In the genomic region with DNA sequence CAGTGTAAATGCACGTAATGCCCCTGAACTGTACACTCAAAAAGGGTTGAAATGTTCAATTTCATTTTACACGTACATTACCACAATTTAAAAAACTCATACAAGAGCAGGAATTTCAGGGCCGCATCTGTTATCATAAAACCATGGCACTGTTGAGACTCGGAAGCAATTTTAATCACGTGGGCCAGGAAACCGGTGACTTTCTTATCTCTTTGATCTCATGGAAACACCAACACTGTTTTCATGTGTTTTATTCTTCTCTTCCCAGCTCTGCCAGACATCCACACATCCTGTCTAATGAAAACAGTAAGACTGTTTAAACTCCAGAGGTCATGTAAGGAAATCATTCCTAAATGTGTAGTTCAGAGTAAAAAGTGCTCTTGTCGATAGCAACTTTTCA, we compare ENCODE assay signal across 20 cellular contexts. TPM values are rescaled to one million over a fixed set of nuclear protein-coding genes. Genes with fewer than 3 reads are reported as not detected.
"Had no signal": no experiment of that assay in that cellular context is flagged by ENCODE, and none has a peak within 500 bp of the region (broad histone marks: within the 10 kb centered on the region; RNA-seq: fewer than 3 reads in every experiment).

No MANE protein-coding gene starts in this region.

- H3K27ac ChIP-seq: colonic mucosa, epithelial cell of prostate, right atrium auricular region, tibial artery, uterus had no signal

- DNase-seq: activated CD4-positive, alpha-beta T cell treated with anti-CD3 and anti-CD28 coated beads, Interleukin-2, amount 50 U/mL, for 1 hour; activated CD8-positive, alpha-beta memory T cell treated with anti-CD3 and anti-CD28 coated beads for 24 hours; activated naive CD4-positive, alpha-beta T cell treated with Interleukin-2 at 50 U/mL for 16 hours; colonic mucosa; effector memory CD4-positive, alpha-beta T cell; heart left ventricle; left cardiac atrium; occipital lobe; stimulated activated CD4-positive, alpha-beta T cell treated with anti-CD3 and anti-CD28 coated beads, Interleukin-2, amount 100 ng/mL, for 48 hours; stimulated activated naive B cell treated with anti-CD40 and anti-IgM and Interleukin-4, amounts not matched to agents 10 μg/mL and 1 μg/mL and 100 μg/mL, for 72 hours; tibial artery; uterus had no signal

- H3K9me3 ChIP-seq: colonic mucosa, heart left ventricle, right atrium auricular region, tibial artery, uterus had no signal

- H3K4me1 ChIP-seq: colonic mucosa, tibial artery, uterus had no signal

- H3K4me3 ChIP-seq: colonic mucosa, heart left ventricle, right atrium auricular region, tibial artery, uterus had no signal

- ATAC-seq: heart left ventricle; left cardiac atrium; stimulated activated naive B cell treated with anti-CD40 and anti-IgM and Interleukin-4, amounts not matched to agents 10 μg/mL and 1 μg/mL and 100 μg/mL, for 72 hours had no signal

- FAIRE-seq: astrocyte, frontal cortex had no signal

- H3K27me3 ChIP-seq: colonic mucosa, heart left ventricle, right atrium auricular region, tibial artery, uterus had no signal

- H3K36me3 ChIP-seq: colonic mucosa, heart left ventricle, right atrium auricular region, tibial artery, uterus had no signal

RNA-seq across cellular contexts. Expression of a gene that starts 50.1 kb away (rescaled TPM):
- total RNA-seq: astrocyte, cardiac septum, fibroblast of lung, frontal cortex, left cardiac atrium, posterior vena cava, right atrium auricular region, subcutaneous adipose tissue, uterus had no signal
- polyA plus RNA-seq: fibroblast of lung, heart left ventricle had no signal
